ENCODE assay signal across 1 cellular context in genomic region chr21:43667191-43667904, GRCh38.
A peak's percentile ranks its signal among the peaks of the same experiment; 100 is the strongest.
TF ChIP-seq lines count a peak whose summit lies in the region.

No MANE protein-coding gene starts in this region.

TF ChIP-seq in GM12878, 131 proteins besides CTCF, POLR2A, EP300 and RAD21:
- no peak for TF ChIP-seq DPF2 (IDR thresholded peaks at IDR 0.05)
- no peak for TF ChIP-seq SUZ12 (IDR thresholded peaks at IDR 0.05; ENCODE audit: unreplicated experiment)
- TF ChIP-seq, protein P1, sequence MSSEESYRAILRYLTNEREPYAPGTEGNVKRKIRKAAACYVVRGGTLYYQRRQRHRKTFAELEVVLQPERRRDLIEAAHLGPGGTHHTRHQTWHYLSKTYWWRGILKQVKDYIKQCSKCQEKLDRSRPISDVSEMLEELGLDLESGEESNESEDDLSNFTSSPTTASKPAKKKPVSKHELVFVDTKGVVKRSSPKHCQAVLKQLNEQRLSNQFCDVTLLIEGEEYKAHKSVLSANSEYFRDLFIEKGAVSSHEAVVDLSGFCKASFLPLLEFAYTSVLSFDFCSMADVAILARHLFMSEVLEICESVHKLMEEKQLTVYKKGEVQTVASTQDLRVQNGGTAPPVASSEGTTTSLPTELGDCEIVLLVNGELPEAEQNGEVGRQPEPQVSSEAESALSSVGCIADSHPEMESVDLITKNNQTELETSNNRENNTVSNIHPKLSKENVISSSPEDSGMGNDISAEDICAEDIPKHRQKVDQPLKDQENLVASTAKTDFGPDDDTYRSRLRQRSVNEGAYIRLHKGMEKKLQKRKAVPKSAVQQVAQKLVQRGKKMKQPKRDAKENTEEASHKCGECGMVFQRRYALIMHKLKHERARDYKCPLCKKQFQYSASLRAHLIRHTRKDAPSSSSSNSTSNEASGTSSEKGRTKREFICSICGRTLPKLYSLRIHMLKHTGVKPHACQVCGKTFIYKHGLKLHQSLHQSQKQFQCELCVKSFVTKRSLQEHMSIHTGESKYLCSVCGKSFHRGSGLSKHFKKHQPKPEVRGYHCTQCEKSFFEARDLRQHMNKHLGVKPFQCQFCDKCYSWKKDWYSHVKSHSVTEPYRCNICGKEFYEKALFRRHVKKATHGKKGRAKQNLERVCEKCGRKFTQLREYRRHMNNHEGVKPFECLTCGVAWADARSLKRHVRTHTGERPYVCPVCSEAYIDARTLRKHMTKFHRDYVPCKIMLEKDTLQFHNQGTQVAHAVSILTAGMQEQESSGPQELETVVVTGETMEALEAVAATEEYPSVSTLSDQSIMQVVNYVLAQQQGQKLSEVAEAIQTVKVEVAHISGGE (CRISPR knock-in tag; IDR thresholded peaks at IDR 0.05), result no peak
- TF ChIP-seq KDM1A (IDR thresholded peaks at IDR 0.05; ENCODE audit: borderline replicate concordance), result no peak
- TF ChIP-seq MTA3 (IDR thresholded peaks at IDR 0.05; ENCODE audit: borderline replicate concordance, low read length), result no peak
- TF ChIP-seq SMARCA5 (IDR thresholded peaks at IDR 0.05), result no peak
- TF ChIP-seq, protein P2, sequence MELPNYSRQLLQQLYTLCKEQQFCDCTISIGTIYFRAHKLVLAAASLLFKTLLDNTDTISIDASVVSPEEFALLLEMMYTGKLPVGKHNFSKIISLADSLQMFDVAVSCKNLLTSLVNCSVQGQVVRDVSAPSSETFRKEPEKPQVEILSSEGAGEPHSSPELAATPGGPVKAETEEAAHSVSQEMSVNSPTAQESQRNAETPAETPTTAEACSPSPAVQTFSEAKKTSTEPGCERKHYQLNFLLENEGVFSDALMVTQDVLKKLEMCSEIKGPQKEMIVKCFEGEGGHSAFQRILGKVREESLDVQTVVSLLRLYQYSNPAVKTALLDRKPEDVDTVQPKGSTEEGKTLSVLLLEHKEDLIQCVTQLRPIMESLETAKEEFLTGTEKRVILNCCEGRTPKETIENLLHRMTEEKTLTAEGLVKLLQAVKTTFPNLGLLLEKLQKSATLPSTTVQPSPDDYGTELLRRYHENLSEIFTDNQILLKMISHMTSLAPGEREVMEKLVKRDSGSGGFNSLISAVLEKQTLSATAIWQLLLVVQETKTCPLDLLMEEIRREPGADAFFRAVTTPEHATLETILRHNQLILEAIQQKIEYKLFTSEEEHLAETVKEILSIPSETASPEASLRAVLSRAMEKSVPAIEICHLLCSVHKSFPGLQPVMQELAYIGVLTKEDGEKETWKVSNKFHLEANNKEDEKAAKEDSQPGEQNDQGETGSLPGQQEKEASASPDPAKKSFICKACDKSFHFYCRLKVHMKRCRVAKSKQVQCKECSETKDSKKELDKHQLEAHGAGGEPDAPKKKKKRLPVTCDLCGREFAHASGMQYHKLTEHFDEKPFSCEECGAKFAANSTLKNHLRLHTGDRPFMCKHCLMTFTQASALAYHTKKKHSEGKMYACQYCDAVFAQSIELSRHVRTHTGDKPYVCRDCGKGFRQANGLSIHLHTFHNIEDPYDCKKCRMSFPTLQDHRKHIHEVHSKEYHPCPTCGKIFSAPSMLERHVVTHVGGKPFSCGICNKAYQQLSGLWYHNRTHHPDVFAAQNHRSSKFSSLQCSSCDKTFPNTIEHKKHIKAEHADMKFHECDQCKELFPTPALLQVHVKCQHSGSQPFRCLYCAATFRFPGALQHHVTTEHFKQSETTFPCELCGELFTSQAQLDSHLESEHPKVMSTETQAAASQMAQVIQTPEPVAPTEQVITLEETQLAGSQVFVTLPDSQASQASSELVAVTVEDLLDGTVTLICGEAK (IDR thresholded peaks at IDR 0.05; ENCODE audit: borderline replicate concordance), result no peak
- peak; percentile 60 for TF ChIP-seq MEF2B (IDR thresholded peaks at IDR 0.05; ENCODE audit: partially characterized antibody, poor library complexity, severe bottlenecking)
- no peak for TF ChIP-seq CREM (IDR thresholded peaks at IDR 0.05; ENCODE audit: low read depth)
- TF ChIP-seq SMC3 (IDR thresholded peaks at IDR 0.05; ENCODE audit: borderline replicate concordance, low read length), result no peak
- peak; percentile 39; the same call in 1 of the 2 replicates for TF ChIP-seq ZNF384 (IDR thresholded peaks at IDR 0.05; ENCODE audit: borderline replicate concordance, low read depth, low read length)
- TF ChIP-seq PAX5 (IDR thresholded peaks at IDR 0.05; ENCODE audit: borderline replicate concordance, low read depth, low read length), result 0 out of 2 replicates have a peak, but pooled peaks have one; percentile 4
- 0 out of 2 replicates have a peak, but pooled peaks have one; percentile 14 for TF ChIP-seq MEF2A (IDR thresholded peaks at IDR 0.05; ENCODE audit: insufficient read depth, low read depth, low read length)
- peak; percentile 80 for TF ChIP-seq RUNX3 (IDR thresholded peaks at IDR 0.05; ENCODE audit: low read length)
- TF ChIP-seq, protein P3, sequence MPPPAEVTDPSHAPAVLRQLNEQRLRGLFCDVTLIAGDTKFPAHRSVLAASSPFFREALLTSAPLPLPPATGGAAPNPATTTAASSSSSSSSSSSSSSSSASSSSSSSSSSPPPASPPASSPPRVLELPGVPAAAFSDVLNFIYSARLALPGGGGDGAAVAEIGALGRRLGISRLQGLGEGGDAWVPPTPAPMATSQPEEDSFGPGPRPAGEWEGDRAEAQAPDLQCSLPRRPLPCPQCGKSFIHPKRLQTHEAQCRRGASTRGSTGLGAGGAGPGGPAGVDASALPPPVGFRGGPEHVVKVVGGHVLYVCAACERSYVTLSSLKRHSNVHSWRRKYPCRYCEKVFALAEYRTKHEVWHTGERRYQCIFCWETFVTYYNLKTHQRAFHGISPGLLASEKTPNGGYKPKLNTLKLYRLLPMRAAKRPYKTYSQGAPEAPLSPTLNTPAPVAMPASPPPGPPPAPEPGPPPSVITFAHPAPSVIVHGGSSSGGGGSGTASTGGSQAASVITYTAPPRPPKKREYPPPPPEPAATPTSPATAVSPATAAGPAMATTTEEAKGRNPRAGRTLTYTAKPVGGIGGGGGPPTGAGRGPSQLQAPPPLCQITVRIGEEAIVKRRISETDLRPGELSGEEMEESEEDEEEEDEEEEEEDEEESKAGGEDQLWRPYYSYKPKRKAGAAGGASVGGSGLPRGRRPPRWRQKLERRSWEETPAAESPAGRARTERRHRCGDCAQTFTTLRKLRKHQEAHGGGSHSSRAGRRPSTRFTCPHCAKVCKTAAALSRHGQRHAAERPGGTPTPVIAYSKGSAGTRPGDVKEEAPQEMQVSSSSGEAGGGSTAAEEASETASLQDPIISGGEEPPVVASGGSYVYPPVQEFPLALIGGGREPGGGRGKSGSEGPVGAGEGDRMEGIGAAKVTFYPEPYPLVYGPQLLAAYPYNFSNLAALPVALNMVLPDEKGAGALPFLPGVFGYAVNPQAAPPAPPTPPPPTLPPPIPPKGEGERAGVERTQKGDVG (CRISPR knock-in tag; IDR thresholded peaks at IDR 0.05), result no peak
- TF ChIP-seq SP1 (IDR thresholded peaks at IDR 0.05; ENCODE audit: low read depth, low read length), result no peak
- peak; percentile 84 for TF ChIP-seq BHLHE40 (IDR thresholded peaks at IDR 0.05; ENCODE audit: borderline replicate concordance in 1 of 2, low read depth in 2 of 2, low read length in 1 of 2)
- TF ChIP-seq BRCA1 (IDR thresholded peaks at IDR 0.05; ENCODE audit: low read depth, low read length), result no peak
- no peak for TF ChIP-seq LARP7 (IDR thresholded peaks at IDR 0.05)
- no peak for TF ChIP-seq SREBF2 (IDR thresholded peaks at IDR 0.05; ENCODE audit: low read length)
- TF ChIP-seq JUND (IDR thresholded peaks at IDR 0.05; ENCODE audit: low read depth, low read length), result no peak
- TF ChIP-seq NR2F1 (conservative IDR thresholded peaks at IDR 0.05), result peak; percentile 40; the same call in 1 of the 2 replicates
- TF ChIP-seq, protein P4, sequence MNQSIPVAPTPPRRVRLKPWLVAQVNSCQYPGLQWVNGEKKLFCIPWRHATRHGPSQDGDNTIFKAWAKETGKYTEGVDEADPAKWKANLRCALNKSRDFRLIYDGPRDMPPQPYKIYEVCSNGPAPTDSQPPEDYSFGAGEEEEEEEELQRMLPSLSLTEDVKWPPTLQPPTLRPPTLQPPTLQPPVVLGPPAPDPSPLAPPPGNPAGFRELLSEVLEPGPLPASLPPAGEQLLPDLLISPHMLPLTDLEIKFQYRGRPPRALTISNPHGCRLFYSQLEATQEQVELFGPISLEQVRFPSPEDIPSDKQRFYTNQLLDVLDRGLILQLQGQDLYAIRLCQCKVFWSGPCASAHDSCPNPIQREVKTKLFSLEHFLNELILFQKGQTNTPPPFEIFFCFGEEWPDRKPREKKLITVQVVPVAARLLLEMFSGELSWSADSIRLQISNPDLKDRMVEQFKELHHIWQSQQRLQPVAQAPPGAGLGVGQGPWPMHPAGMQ (IDR thresholded peaks at IDR 0.05; ENCODE audit: borderline replicate concordance), result no peak
- no peak for TF ChIP-seq MYB (IDR thresholded peaks at IDR 0.05; ENCODE audit: borderline replicate concordance, low read depth, low read length)
- TF ChIP-seq, protein P5, sequence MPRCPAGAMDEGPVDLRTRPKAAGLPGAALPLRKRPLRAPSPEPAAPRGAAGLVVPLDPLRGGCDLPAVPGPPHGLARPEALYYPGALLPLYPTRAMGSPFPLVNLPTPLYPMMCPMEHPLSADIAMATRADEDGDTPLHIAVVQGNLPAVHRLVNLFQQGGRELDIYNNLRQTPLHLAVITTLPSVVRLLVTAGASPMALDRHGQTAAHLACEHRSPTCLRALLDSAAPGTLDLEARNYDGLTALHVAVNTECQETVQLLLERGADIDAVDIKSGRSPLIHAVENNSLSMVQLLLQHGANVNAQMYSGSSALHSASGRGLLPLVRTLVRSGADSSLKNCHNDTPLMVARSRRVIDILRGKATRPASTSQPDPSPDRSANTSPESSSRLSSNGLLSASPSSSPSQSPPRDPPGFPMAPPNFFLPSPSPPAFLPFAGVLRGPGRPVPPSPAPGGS (IDR thresholded peaks at IDR 0.05; ENCODE audit: borderline replicate concordance, insufficient read depth, low read depth, low read length, poor library complexity, severe bottlenecking), result peak; percentile 54
- TF ChIP-seq FOXK2 (IDR thresholded peaks at IDR 0.05), result no peak
- peak; percentile 37; the same call in 1 of the 2 replicates for TF ChIP-seq JUNB (IDR thresholded peaks at IDR 0.05)
- no peak for TF ChIP-seq CUX1 (IDR thresholded peaks at IDR 0.05; ENCODE audit: insufficient replicate concordance, low read depth, low read length)
- 0 out of 2 replicates have a peak, but pooled peaks have one; percentile 21 for TF ChIP-seq MTA2 (IDR thresholded peaks at IDR 0.05; ENCODE audit: low read depth)
TF ChIP-seq in GM12878: peak in this region for 10.
